ENCODE assay signal across 19 cellular contexts in the genomic region with DNA sequence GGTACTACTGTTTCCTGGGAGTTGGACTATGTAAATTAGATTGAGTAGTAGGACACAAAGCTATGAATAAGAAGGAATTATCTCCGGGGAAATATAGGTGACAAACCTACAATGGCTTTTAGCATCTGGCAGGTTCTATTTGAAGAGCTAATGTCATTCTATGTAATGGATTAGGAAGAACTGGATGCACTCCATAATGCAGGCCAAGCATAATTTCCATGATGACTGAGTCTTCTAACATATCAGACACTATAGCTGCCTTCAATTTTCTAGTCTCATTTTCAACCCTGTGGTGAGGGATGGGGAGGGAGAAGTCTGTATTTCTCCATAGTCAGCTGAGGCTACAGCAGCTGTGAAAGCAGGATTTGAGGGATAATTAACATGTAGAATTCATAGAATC.
"Had no signal": no experiment of that assay in that cellular context is flagged by ENCODE, and none has a peak within 500 bp of the region (broad histone marks: within the 10 kb centered on the region; RNA-seq: fewer than 3 reads in every experiment).

No MANE protein-coding gene starts in this region.

- H3K9me3 ChIP-seq: esophagus muscularis mucosa, gastroesophageal sphincter, heart left ventricle, left lung, lower lobe of right lung, mucosa of descending colon had no signal

- H3K4me3 ChIP-seq: coronary artery, dorsolateral prefrontal cortex, esophagus muscularis mucosa, gastroesophageal sphincter, heart left ventricle, hepatocyte, left lung, lower lobe of right lung, mucosa of descending colon had no signal

- H3K27me3 ChIP-seq: dorsolateral prefrontal cortex, esophagus muscularis mucosa, foreskin keratinocyte, gastroesophageal sphincter, heart left ventricle, hepatocyte, left lung had no signal

- ATAC-seq: foreskin keratinocyte; gastroesophageal sphincter; heart left ventricle; left cardiac atrium; left lung; left ventricle myocardium superior; lower lobe of right lung; mucosa of descending colon; naive thymus-derived CD8-positive, alpha-beta T cell had no signal

- H3K27ac ChIP-seq: coronary artery, dorsolateral prefrontal cortex, esophagus muscularis mucosa, foreskin keratinocyte, gastroesophageal sphincter, heart left ventricle, hepatocyte, left lung, lower lobe of right lung had no signal

- H3K79me2 ChIP-seq: hepatocyte had no signal

- H3K4me2 ChIP-seq: hepatocyte had no signal

- H2AFZ ChIP-seq: hepatocyte had no signal

- DNase-seq: dermis blood vessel endothelial cell; dorsolateral prefrontal cortex; effector CD4-positive, alpha-beta T cell; effector memory CD4-positive, alpha-beta T cell; foreskin keratinocyte; heart left ventricle; hypothalamus; left cardiac atrium; left lung; left ventricle myocardium superior; lower lobe of right lung; mesenchymal stem cell; mucosa of descending colon; naive B cell; naive thymus-derived CD8-positive, alpha-beta T cell had no signal

- H3K36me3 ChIP-seq: esophagus muscularis mucosa, gastroesophageal sphincter, heart left ventricle, left lung, lower lobe of right lung had no signal
